ENCODE assay signal across 8 cellular contexts in genomic region chr2:27051902-27052645, GRCh38. TPM values are rescaled to one million over a fixed set of nuclear protein-coding genes. Genes with fewer than 3 reads are reported as not detected.
A peak's percentile ranks its signal among the peaks of the same experiment; 100 is the strongest.
DNase-seq lines count a peak whose midpoint lies in the region; ATAC-seq, FAIRE-seq and TF ChIP-seq lines count a peak whose summit lies in the region.

No MANE protein-coding gene starts in this region.

- H3K4me3 ChIP-seq in A549 (peak overlapping the region; percentile 86), GM23248 (peak overlapping the region; percentile 90), esophagus muscularis mucosa (peak overlapping the region; percentile 74 to 99 (median 94))

- H3K79me2 ChIP-seq in GM23248 (ENCODE audit: insufficient read depth) = no peaks in the 10 kb centered on the region

- peaks cover 10% of the 10 kb centered on the region; the same call in 1 of the 2 replicates for H3K36me3 ChIP-seq in GM23248 (ENCODE audit: low read depth)
- H3K36me3 ChIP-seq in esophagus muscularis mucosa = peaks cover 15 to 41% (median 38%) of the 10 kb centered on the region in 4 donors

- H3K9me2 ChIP-seq in GM23248 (ENCODE audit: insufficient read depth) = no peaks in the 10 kb centered on the region

- intact Hi-C loops in esophagus muscularis mucosa (cut with DNase I) = loop anchor here (2.0 kb wide), 2 partner anchors 19 to 27 kb away; partner anchors contain the start of genes EMILIN1 and OST4

- CTCF ChIA-PET in A549 (lab: Yijun Ruan, JAX) (interaction anchor here (0.6 to 13.5 kb wide), 14 partner anchors 9 to 251 kb away, joined by 3 to 143 read pairs (median 4); partner anchors contain the start of gene OST4), WTC11 (lab: Charles Lee) (interaction anchor here (0.5 to 4.4 kb wide), 14 partner anchors 12 to 139 kb away, joined by 3 to 38 read pairs (median 4); partner anchors contain the start of genes KHK and OST4)

- H3K9me3 ChIP-seq in A549 = no peaks in the 10 kb centered on the region
- H3K9me3 ChIP-seq in GM23248 (ENCODE audit: low read depth) = no peaks in the 10 kb centered on the region
- H3K9me3 ChIP-seq in esophagus muscularis mucosa = no peaks in the 10 kb centered on the region

- TF ChIP-seq RAD21 in A549 (conservative IDR thresholded peaks at IDR 0.05 in 1 of 2, IDR thresholded peaks at IDR 0.05 in 1 of 2) = no peak

- H3K4me3 Mint-ChIP-seq in WTC11 (peak overlapping the region; percentile 87), nephron (peak overlapping the region; percentile 92 to 98 (median 93))

- no peak for FAIRE-seq in A549 (lab: Jason Lieb, UNC)

- TF ChIP-seq POLR2A in A549 (IDR thresholded peaks at IDR 0.05; ENCODE audit: low read length) = no peak; the same call in 1 of the 2 replicates
- TF ChIP-seq POLR2A in esophagus muscularis mucosa (IDR thresholded peaks at IDR 0.05; ENCODE audit: low read depth) = no peak

- no peak for TF ChIP-seq CTCF in A549 (IDR thresholded peaks at IDR 0.05)
- no peak for TF ChIP-seq CTCF in WTC11 (IDR thresholded peaks at IDR 0.05)
- TF ChIP-seq CTCF in esophagus muscularis mucosa (IDR thresholded peaks at IDR 0.05) = no peak
- TF ChIP-seq CTCF in nephron (IDR thresholded peaks at IDR 0.05; ENCODE audit: unreplicated experiment in 3 of 3) = no peak

- H3K4me1 Mint-ChIP-seq in WTC11 (peaks cover 12% of the 10 kb centered on the region), nephron (peaks cover 16% of the 10 kb centered on the region)

- TF ChIP-seq EP300 in A549 (IDR thresholded peaks at IDR 0.05) (no peak), esophagus muscularis mucosa (IDR thresholded peaks at IDR 0.05) (no peak)

- H3K27ac ChIP-seq in A549 (peak overlapping the region; percentile 83 to 93), GM23248 (peak overlapping the region; percentile 87), esophagus muscularis mucosa (replicated peaks in 1 of 4) (peak overlapping the region; percentile 89 to 96 (median 94))

- no peaks in the 10 kb centered on the region for H4K20me1 ChIP-seq in GM23248 (ENCODE audit: insufficient read depth)

- POLR2A ChIA-PET in A549 (lab: Yijun Ruan, JAX) = interaction anchor here (0.7 to 3.3 kb wide), 14 partner anchors 9 to 330 kb away, joined by 3 to 37 read pairs (median 8); partner anchors contain the start of genes KHK, OST4 and TMEM214
- POLR2A ChIA-PET in WTC11 (lab: Charles Lee) = interaction anchor here (0.9 to 4.0 kb wide), 8 partner anchors 9 to 35 kb away, joined by 3 to 27 read pairs (median 3); partner anchors contain the start of genes EMILIN1, KHK, OST4 and TMEM214

- H3K27ac Mint-ChIP-seq in WTC11 = peak overlapping the region; percentile 45; the same call in 1 of the 2 replicates
- H3K27ac Mint-ChIP-seq in nephron = peak overlapping the region; percentile 81 to 89 (median 81)

- ATAC-seq in A549 (peak; percentile 2 to 7; a peak in 5 of 6 replicates), WTC11 (peak; percentile 16), GM18498 (IDR thresholded peaks at IDR 0.05; ENCODE audit: unreplicated experiment) (no peak)

- 14% methylated on average over 12 of the region's 24 CpGs for WGBS in A549 (ENCODE audit: missing lambda C conversion rate)
- 3 to 4% methylated on average over 13 to 24 of the region's 24 CpGs for WGBS in GM23248 (ENCODE audit: low coverage in 1 of 2, low lambda C conversion rate in 2 of 2, missing lambda C conversion rate in 2 of 2), 2 experiments
- 9% methylated on average over 9 of the region's 24 CpGs for WGBS in esophagus muscularis mucosa

- peaks cover 31% of the 10 kb centered on the region for H3F3A ChIP-seq in GM23248 (ENCODE audit: insufficient read depth)

- H3K27me3 Mint-ChIP-seq in WTC11 (ENCODE audit: low read depth) (peaks cover 10% of the 10 kb centered on the region), nephron (ENCODE audit: low read depth) (peaks cover 4% of the 10 kb centered on the region)

- H3K36me3 Mint-ChIP-seq in WTC11 (peaks cover 23% of the 10 kb centered on the region), nephron (ENCODE audit: low read depth) (peaks cover 36% of the 10 kb centered on the region)

- H3K9me3 Mint-ChIP-seq in WTC11 (peaks cover 3% of the 10 kb centered on the region; the same call in 1 of the 2 replicates), nephron (no peaks in the 10 kb centered on the region)

- DNase-seq in A549 (ENCODE audit: low read depth in 1 of 2, low spot score in 1 of 2) (peak; percentile 24 to 46), GM23248 (peak; percentile 60), WTC11 (ENCODE audit: low spot score) (peak; percentile 71), esophagus muscularis mucosa (ENCODE audit: extremely low spot score) (no peak), NCI-H526 treated with DMSO at 0.1 percent for 48 hours (lab: John Stamatoyannopoulos, UW) (no peak), hippocampal formation (lab: John Stamatoyannopoulos, UW) (no peak)

- H3K4me2 ChIP-seq in A549 (peak overlapping the region; percentile 83), GM23248 (ENCODE audit: unreplicated experiment) (peak overlapping the region; percentile 95)

- no peaks in the 10 kb centered on the region for H3K27me3 ChIP-seq in GM23248 (replicated peaks; ENCODE audit: insufficient read depth)
- H3K27me3 ChIP-seq in esophagus muscularis mucosa = no peaks in the 10 kb centered on the region

- in situ Hi-C loops in GM23248 (cut with MboI) = no loop called here

- peaks cover 13% of the 10 kb centered on the region; the same call in 2 of the 3 replicates for H3K4me1 ChIP-seq in A549
- H3K4me1 ChIP-seq in GM23248 (ENCODE audit: insufficient read depth) = peaks cover 4% of the 10 kb centered on the region; the same call in 1 of the 2 replicates
- H3K4me1 ChIP-seq in esophagus muscularis mucosa = peaks cover 14 to 43% (median 23%) of the 10 kb centered on the region in 4 donors

- H3K9ac ChIP-seq in GM23248 = peak overlapping the region; percentile 80

- peak overlapping the region; percentile 85 for H2AFZ ChIP-seq in GM23248

TF ChIP-seq in A549, 52 proteins besides CTCF, POLR2A, EP300 and RAD21 (continues in another document):
- TF ChIP-seq GATA3 (IDR thresholded peaks at IDR 0.05; ENCODE audit: borderline replicate concordance) (no peak), FOSB (CRISPR knock-in tag; IDR thresholded peaks at IDR 0.05) (no peak)

TF ChIP-seq in WTC11, 78 proteins besides CTCF, POLR2A, EP300 and RAD21:
- no peak for TF ChIP-seq ZNF263 (CRISPR knock-in tag; IDR thresholded peaks at IDR 0.05; ENCODE audit: low read depth)
- TF ChIP-seq SP1 (CRISPR knock-in tag; conservative IDR thresholded peaks at IDR 0.05) = 0 out of 2 replicates have a peak, but pooled peaks have one; percentile 13
TF ChIP-seq in WTC11: peak in this region for 1.

RNA-seq across cellular contexts. Expression of gene AGBL5, which starts 0.6 kb away (rescaled TPM):
- polyA plus RNA-seq in A549 (2011; rRNA removed) (48.3 and 52.7 TPM in 2 replicates), A549 (2017; fragmentation: RNase III; extraction: RNeasy Plus Mini Kit Qiagen cat#74134 plus additional on column Dnase treatment) (25.5 to 28.3 TPM (median 26.1 TPM) in 3 replicates), GM23248 (2016; fragmentation: Nextera tagmentation; extraction: Ambion mirVana) (19.7 TPM in 2 replicates)
- 34.6 and 40.5 TPM in 2 replicates for polyA plus RNA-seq in A549 (2012; cell fraction: cytosol; rRNA removed)
- polyA plus RNA-seq in A549 (2012; cell fraction: nucleus; rRNA removed) = 24.6 and 27.4 TPM in 2 replicates
- 71.9 and 86.3 TPM in 2 replicates for polyA minus RNA-seq in A549 (2011; rRNA and poly(A)+ RNA removed)
- 15.2 and 17.8 TPM in 2 replicates for total RNA-seq in GM23248 (2014; rRNA removed; shearing (Covaris generic))
- total RNA-seq in WTC11 (2021) (43.0 to 57.1 TPM (median 55.6 TPM) in 3 replicates), esophagus muscularis mucosa (10 to 100 TPM; 19.5 to 29.2 (median 24.1) TPM)

RNA-seq across cellular contexts. Expression of gene TMEM214, which starts 19.3 kb away (rescaled TPM):
- polyA plus RNA-seq in A549 (2011; rRNA removed) = 74.9 and 106 TPM in 2 replicates
- 68.1 and 87.1 TPM in 2 replicates for polyA plus RNA-seq in A549 (2012; cell fraction: cytosol; rRNA removed)
- 190 and 235 TPM in 2 replicates for polyA plus RNA-seq in A549 (2012; cell fraction: nucleus; rRNA removed)
- 48.1 to 57.0 TPM (median 54.3 TPM) in 3 replicates for polyA plus RNA-seq in A549 (2017; fragmentation: RNase III; extraction: RNeasy Plus Mini Kit Qiagen cat#74134 plus additional on column Dnase treatment)
- 178 and 203 TPM in 2 replicates for polyA minus RNA-seq in A549 (2011; rRNA and poly(A)+ RNA removed)
- 74.9 and 90.4 TPM in 2 replicates for total RNA-seq in GM23248 (2014; rRNA removed; shearing (Covaris generic))
- polyA plus RNA-seq in GM23248 (2016; fragmentation: Nextera tagmentation; extraction: Ambion mirVana) = 70.9 and 75.7 TPM in 2 replicates
- total RNA-seq in WTC11 (2021) = 46.4 to 57.1 TPM (median 48.9 TPM) in 3 replicates
- total RNA-seq in esophagus muscularis mucosa = 10 to 100 TPM; 26.7 to 47.7 (median 35.3) TPM

RNA-seq across cellular contexts. Expression of gene OST4, which starts 19.4 kb away (rescaled TPM):
- polyA plus RNA-seq in A549 (2011; rRNA removed) (392 and 408 TPM in 2 replicates), A549 (2017; fragmentation: RNase III; extraction: RNeasy Plus Mini Kit Qiagen cat#74134 plus additional on column Dnase treatment) (809 to 921 TPM (median 880 TPM) in 3 replicates), GM23248 (2016; fragmentation: Nextera tagmentation; extraction: Ambion mirVana) (906 and 942 TPM in 2 replicates)
- 1,186 and 1,481 TPM in 2 replicates for polyA plus RNA-seq in A549 (2012; cell fraction: cytosol; rRNA removed)
- polyA plus RNA-seq in A549 (2012; cell fraction: nucleus; rRNA removed) = 205 and 365 TPM in 2 replicates
- polyA minus RNA-seq in A549 (2011; rRNA and poly(A)+ RNA removed) = 242 and 355 TPM in 2 replicates
- total RNA-seq in GM23248 (2014; rRNA removed; shearing (Covaris generic)) = 445 and 499 TPM in 2 replicates
- total RNA-seq in WTC11 (2021) (210 to 239 TPM (median 226 TPM) in 3 replicates), esophagus muscularis mucosa (100 to 1,000 TPM; 200 to 352 (median 243) TPM)

RNA-seq across cellular contexts. Expression of gene EMILIN1, which starts 26.3 kb away (rescaled TPM):
- 0.13 TPM in 2 replicates for polyA plus RNA-seq in A549 (2011; rRNA removed)
- polyA plus RNA-seq in A549 (2012; cell fraction: cytosol; rRNA removed) = 0.49 and 0.52 TPM in 2 replicates
- 0.91 and 0.96 TPM in 2 replicates for polyA plus RNA-seq in A549 (2012; cell fraction: nucleus; rRNA removed)
- 0.46 to 0.51 TPM (median 0.49 TPM) in 3 replicates for polyA plus RNA-seq in A549 (2017; fragmentation: RNase III; extraction: RNeasy Plus Mini Kit Qiagen cat#74134 plus additional on column Dnase treatment)
- 0.24 TPM in 1 of 2 replicates, not detected in the other for polyA minus RNA-seq in A549 (2011; rRNA and poly(A)+ RNA removed)
- 219 and 229 TPM in 2 replicates for total RNA-seq in GM23248 (2014; rRNA removed; shearing (Covaris generic))
- polyA plus RNA-seq in GM23248 (2016; fragmentation: Nextera tagmentation; extraction: Ambion mirVana) = 61.5 and 65.0 TPM in 2 replicates
- 3.0 to 4.0 TPM (median 3.5 TPM) in 3 replicates for total RNA-seq in WTC11 (2021)
- total RNA-seq in esophagus muscularis mucosa = 100 to 1,000 TPM; 126 to 288 (median 168) TPM

RNA-seq across cellular contexts. Expression of gene KHK, which starts 34.5 kb away (rescaled TPM):
- polyA plus RNA-seq in A549 (2011; rRNA removed) (4.2 and 4.4 TPM in 2 replicates), A549 (2017; fragmentation: RNase III; extraction: RNeasy Plus Mini Kit Qiagen cat#74134 plus additional on column Dnase treatment) (7.6 to 8.5 TPM (median 8.3 TPM) in 3 replicates), GM23248 (2016; fragmentation: Nextera tagmentation; extraction: Ambion mirVana) (0.24 and 0.51 TPM in 2 replicates)
- polyA plus RNA-seq in A549 (2012; cell fraction: cytosol; rRNA removed) = 12.4 and 13.0 TPM in 2 replicates
- 22.5 and 25.5 TPM in 2 replicates for polyA plus RNA-seq in A549 (2012; cell fraction: nucleus; rRNA removed)
- 6.7 and 9.0 TPM in 2 replicates for polyA minus RNA-seq in A549 (2011; rRNA and poly(A)+ RNA removed)
- not detected in 2 replicates for total RNA-seq in GM23248 (2014; rRNA removed; shearing (Covaris generic))
- total RNA-seq in WTC11 (2021) (15.5 to 17.4 TPM (median 17.4 TPM) in 3 replicates), esophagus muscularis mucosa (1 to 10 TPM; 1.2 to 6.3 (median 1.7) TPM)

Comparison
In these comparisons a context has a peak if more than half of its experiments do, and no peak if none do; other contexts are left out.
1. DNase-seq: peak in A549 (2 of 2), GM23248 (single experiment) and WTC11 (single experiment); none in esophagus muscularis mucosa (single experiment), NCI-H526 treated with DMSO at 0.1 percent for 48 hours (single experiment) and hippocampal formation (0 of 2).
2. Peak in every context shown above with its lines, with median percentiles within 50 percentile points of each other: H3K27ac ChIP-seq and H3K4me3 ChIP-seq.